14 cellular contexts compared by ENCODE assay signal in the genomic region with DNA sequence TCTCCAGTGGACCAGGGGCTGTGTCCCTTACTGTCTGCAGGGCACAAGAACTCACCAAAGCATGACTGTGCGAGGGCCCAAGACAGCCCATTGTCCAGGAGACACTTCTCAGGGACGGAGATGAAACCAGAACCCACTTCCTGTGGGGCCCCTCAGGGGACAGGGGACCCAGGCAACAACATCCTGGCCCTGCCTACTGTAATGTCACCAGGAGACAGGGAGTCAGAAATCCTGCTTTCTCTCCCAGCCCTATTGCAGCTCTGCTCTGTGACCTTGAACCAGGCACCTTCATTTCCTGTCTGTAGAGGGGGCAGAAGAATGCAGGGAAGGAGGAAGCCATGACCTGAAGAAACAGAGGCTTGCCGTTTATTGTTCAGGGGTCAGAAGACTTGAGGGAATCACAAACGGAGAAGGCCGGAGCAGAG.
DNase-seq lines count a peak whose midpoint lies in the region; ATAC-seq and TF ChIP-seq lines count a peak whose summit lies in the region.
"Had no signal": no experiment of that assay in that cellular context is flagged by ENCODE, and none has a peak within 500 bp of the region (broad histone marks: within the 10 kb centered on the region; RNA-seq: fewer than 3 reads in every experiment).

No MANE protein-coding gene starts in this region.

- POLR2A ChIA-PET in activated CD4-positive, alpha-beta T cell treated with anti-CD3 and anti-CD28 coated beads for 36 hours (lab: Charles Lee): no interaction called here
- POLR2A ChIA-PET in Caco-2 (lab: Charles Lee): no interaction called here

- ATAC-seq in activated CD4-positive, alpha-beta T cell treated with anti-CD3 and anti-CD28 coated beads for 36 hours: peak; percentile 37
- peak; percentile 51 for ATAC-seq in GM21529 (IDR thresholded peaks at IDR 0.05; ENCODE audit: unreplicated experiment)
- ATAC-seq in HG03097 (IDR thresholded peaks at IDR 0.05; ENCODE audit: low FRiP score, unreplicated experiment): no peak
- ATAC-seq: activated T-cell treated with anti-CD3 and anti-CD28 coated beads, Interleukin-2, amount 50 U/mL, for 4 hours had no signal

- peaks cover 2% of the 10 kb centered on the region for H3K27me3 Mint-ChIP-seq in activated CD4-positive, alpha-beta T cell treated with anti-CD3 and anti-CD28 coated beads for 36 hours
- H3K27me3 Mint-ChIP-seq in Caco-2 (ENCODE audit: insufficient read depth, unreplicated experiment): no peaks in the 10 kb centered on the region

- peak overlapping the region; percentile 8 for H3K27ac Mint-ChIP-seq in activated CD4-positive, alpha-beta T cell treated with anti-CD3 and anti-CD28 coated beads for 36 hours
- no peak overlapping the region for H3K27ac Mint-ChIP-seq in Caco-2 (ENCODE audit: unreplicated experiment)

- CTCF ChIA-PET in activated CD4-positive, alpha-beta T cell treated with anti-CD3 and anti-CD28 coated beads for 36 hours (lab: Charles Lee): interaction anchor here (0.7 to 1.3 kb wide), 2 partner anchors 9 to 265 kb away, joined by 3 to 5 read pairs; no protein-coding TSS in a partner anchor
- CTCF ChIA-PET in Caco-2 (lab: Charles Lee): no interaction called here

- no peaks in the 10 kb centered on the region for H3K9me3 ChIP-seq in Caco-2
- H3K9me3 ChIP-seq: MG63, thyroid gland had no signal

- H3K36me3 ChIP-seq in Caco-2 (ENCODE audit: control insufficient read depth, insufficient read depth, low read length): no peaks in the 10 kb centered on the region
- H3K36me3 ChIP-seq: MG63, thyroid gland had no signal

- H3K27me3 ChIP-seq in Caco-2 (replicated peaks; ENCODE audit: control insufficient read depth, insufficient read depth, low read length): no peaks in the 10 kb centered on the region
- H3K27me3 ChIP-seq: MG63, thyroid gland had no signal

- peaks cover 3% of the 10 kb centered on the region for H3K36me3 Mint-ChIP-seq in activated CD4-positive, alpha-beta T cell treated with anti-CD3 and anti-CD28 coated beads for 36 hours (ENCODE audit: low read depth)
- no peaks in the 10 kb centered on the region for H3K36me3 Mint-ChIP-seq in Caco-2 (ENCODE audit: insufficient read depth, unreplicated experiment)

- no TSS peak for BruUV-seq in Caco-2 (replicated peaks; lab: Mats Ljungman, UMichigan)

- H3K9me3 Mint-ChIP-seq in activated CD4-positive, alpha-beta T cell treated with anti-CD3 and anti-CD28 coated beads for 36 hours (ENCODE audit: low read depth): no peaks in the 10 kb centered on the region
- H3K9me3 Mint-ChIP-seq in Caco-2 (ENCODE audit: unreplicated experiment): no peaks in the 10 kb centered on the region
- H3K9me3 Mint-ChIP-seq: activated T-cell treated with anti-CD3 and anti-CD28 coated beads, Interleukin-2, amount 50 U/mL, for 4 hours had no signal

- TF ChIP-seq POLR2A in NB4 (IDR thresholded peaks at IDR 0.05; ENCODE audit: extremely low read depth, insufficient read length): no peak

- TF ChIP-seq CTCF in NB4 (IDR thresholded peaks at IDR 0.05; ENCODE audit: low read depth, low read length): no peak
- no peak for TF ChIP-seq CTCF in Caco-2 (IDR thresholded peaks at IDR 0.05; ENCODE audit: insufficient read depth in 1 of 2, low read depth in 1 of 2, low read length in 1 of 2, severe bottlenecking in 1 of 2, unreplicated experiment in 1 of 2)

- H3K4me3 Mint-ChIP-seq in activated CD4-positive, alpha-beta T cell treated with anti-CD3 and anti-CD28 coated beads for 36 hours: no peak overlapping the region
- no peak overlapping the region for H3K4me3 Mint-ChIP-seq in Caco-2 (ENCODE audit: unreplicated experiment)
- H3K4me3 Mint-ChIP-seq: activated T-cell treated with anti-CD3 and anti-CD28 coated beads, Interleukin-2, amount 50 U/mL, for 4 hours had no signal

- H3K4me1 ChIP-seq in Caco-2: peaks cover 6% of the 10 kb centered on the region
- H3K4me1 ChIP-seq: parathyroid adenoma, thyroid gland had no signal

- H3K4me3 ChIP-seq in NB4 (ENCODE audit: low read depth, low read length) (no peak overlapping the region), Caco-2 (ENCODE audit: low read depth, low read length) (no peak overlapping the region)
- H3K4me3 ChIP-seq: MG63, thyroid gland had no signal

- peaks cover 31% of the 10 kb centered on the region for H3K4me1 Mint-ChIP-seq in activated CD4-positive, alpha-beta T cell treated with anti-CD3 and anti-CD28 coated beads for 36 hours
- peaks cover 7% of the 10 kb centered on the region for H3K4me1 Mint-ChIP-seq in Caco-2 (ENCODE audit: low read depth, unreplicated experiment)

- intact Hi-C loops in activated CD4-positive, alpha-beta T cell treated with anti-CD3 and anti-CD28 coated beads for 36 hours (cut with DNase I, micrococcal nuclease): no loop called here
- intact Hi-C loops in Caco-2 (cut with micrococcal nuclease; ENCODE audit: unreplicated experiment): no loop called here

- DNase-seq in activated CD4-positive, alpha-beta T cell treated with anti-CD3 and anti-CD28 coated beads for 36 hours: no peak
- no peak for DNase-seq in activated CD4-positive, alpha-beta T cell treated with anti-CD3 and anti-CD28 coated beads, Interleukin-2, amount 50 U/mL, for 1 hour
- DNase-seq in NB4 (ENCODE audit: low read depth): peak; percentile 66
- DNase-seq in kidney tubule cell (ENCODE audit: low spot score): peak; percentile 60
- DNase-seq in Caco-2: no peak
- DNase-seq in NAMALWA (ENCODE audit: low spot score): no peak
- DNase-seq: activated T-cell treated with anti-CD3 and anti-CD28 coated beads, Interleukin-2, amount 50 U/mL, for 4 hours; MG63; NCI-H2081; SHP77 treated with DMSO at 0.1 percent for 48 hours; thyroid gland had no signal

Comparison
In these comparisons a context has a peak if more than half of its experiments do, and no peak if none do; other contexts are left out.
1. DNase-seq: peak in NB4 (single experiment) and kidney tubule cell (single experiment); none in activated CD4-positive, alpha-beta T cell treated with anti-CD3 and anti-CD28 coated beads for 36 hours (single experiment), activated CD4-positive, alpha-beta T cell treated with anti-CD3 and anti-CD28 coated beads, Interleukin-2, amount 50 U/mL, for 1 hour (single experiment), Caco-2 (0 of 2) and NAMALWA (single experiment).